ENCODE assay signal across 9 cellular contexts in genomic region chr7:82980130-82980529, GRCh38.
"Had no signal": no experiment of that assay in that cellular context is flagged by ENCODE, and none has a peak within 500 bp of the region (broad histone marks: within the 10 kb centered on the region; RNA-seq: fewer than 3 reads in every experiment).

No MANE protein-coding gene starts in this region.

- ATAC-seq: HCT116, HepG2 had no signal

- H3K4me1 Mint-ChIP-seq: IgD-negative memory B cell had no signal

- H3K9me3 Mint-ChIP-seq: IgD-negative memory B cell had no signal

- H3K27ac ChIP-seq: HL-60, KMS-11 had no signal

- DNase-seq: GOT3, HFFc6, KBM-7 had no signal

- H3K36me3 ChIP-seq: HAP-1 had no signal

- H3K9ac ChIP-seq: KMS-11 had no signal

- H3K4me1 ChIP-seq: HAP-1 had no signal

- H3K27me3 Mint-ChIP-seq: IgD-negative memory B cell had no signal

- H3K36me3 Mint-ChIP-seq: IgD-negative memory B cell had no signal

- H3K4me2 ChIP-seq: KMS-11 had no signal

- H3K27ac Mint-ChIP-seq: HFFc6, IgD-negative memory B cell had no signal

- H3K4me3 Mint-ChIP-seq: HFFc6, IgD-negative memory B cell had no signal

- H3K4me3 ChIP-seq: HAP-1 had no signal

- H3K9me3 ChIP-seq: HAP-1 had no signal
